ENCODE assay signal across 1 cellular context in genomic region chr18:79791141-79791972, GRCh38.
TF ChIP-seq lines count a peak whose summit lies in the region.

No MANE protein-coding gene starts in this region.

TF ChIP-seq in HepG2, 621 proteins besides CTCF, POLR2A, EP300 and RAD21 (continued from another document and continues in another):
- TF ChIP-seq, protein P1, sequence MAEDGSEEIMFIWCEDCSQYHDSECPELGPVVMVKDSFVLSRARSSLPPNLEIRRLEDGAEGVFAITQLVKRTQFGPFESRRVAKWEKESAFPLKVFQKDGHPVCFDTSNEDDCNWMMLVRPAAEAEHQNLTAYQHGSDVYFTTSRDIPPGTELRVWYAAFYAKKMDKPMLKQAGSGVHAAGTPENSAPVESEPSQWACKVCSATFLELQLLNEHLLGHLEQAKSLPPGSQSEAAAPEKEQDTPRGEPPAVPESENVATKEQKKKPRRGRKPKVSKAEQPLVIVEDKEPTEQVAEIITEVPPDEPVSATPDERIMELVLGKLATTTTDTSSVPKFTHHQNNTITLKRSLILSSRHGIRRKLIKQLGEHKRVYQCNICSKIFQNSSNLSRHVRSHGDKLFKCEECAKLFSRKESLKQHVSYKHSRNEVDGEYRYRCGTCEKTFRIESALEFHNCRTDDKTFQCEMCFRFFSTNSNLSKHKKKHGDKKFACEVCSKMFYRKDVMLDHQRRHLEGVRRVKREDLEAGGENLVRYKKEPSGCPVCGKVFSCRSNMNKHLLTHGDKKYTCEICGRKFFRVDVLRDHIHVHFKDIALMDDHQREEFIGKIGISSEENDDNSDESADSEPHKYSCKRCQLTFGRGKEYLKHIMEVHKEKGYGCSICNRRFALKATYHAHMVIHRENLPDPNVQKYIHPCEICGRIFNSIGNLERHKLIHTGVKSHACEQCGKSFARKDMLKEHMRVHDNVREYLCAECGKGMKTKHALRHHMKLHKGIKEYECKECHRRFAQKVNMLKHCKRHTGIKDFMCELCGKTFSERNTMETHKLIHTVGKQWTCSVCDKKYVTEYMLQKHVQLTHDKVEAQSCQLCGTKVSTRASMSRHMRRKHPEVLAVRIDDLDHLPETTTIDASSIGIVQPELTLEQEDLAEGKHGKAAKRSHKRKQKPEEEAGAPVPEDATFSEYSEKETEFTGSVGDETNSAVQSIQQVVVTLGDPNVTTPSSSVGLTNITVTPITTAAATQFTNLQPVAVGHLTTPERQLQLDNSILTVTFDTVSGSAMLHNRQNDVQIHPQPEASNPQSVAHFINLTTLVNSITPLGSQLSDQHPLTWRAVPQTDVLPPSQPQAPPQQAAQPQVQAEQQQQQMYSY (CRISPR knock-in tag; IDR thresholded peaks at IDR 0.05): no peak
- TF ChIP-seq HMG20B (CRISPR knock-in tag; conservative IDR thresholded peaks at IDR 0.05): peak; percentile 60; the same call in 1 of the 2 replicates
- TF ChIP-seq RBAK (CRISPR knock-in tag; IDR thresholded peaks at IDR 0.05): no peak
- TF ChIP-seq ZBTB42 (CRISPR knock-in tag; IDR thresholded peaks at IDR 0.05): no peak
- TF ChIP-seq SOX13 (IDR thresholded peaks at IDR 0.05): no peak; the same call in 1 of the 2 replicates
- peak in 1 of 2 experiments; percentile 93; a peak in 2 of 4 replicates for TF ChIP-seq SOX13 (CRISPR knock-in tag; conservative IDR thresholded peaks at IDR 0.05 in 1 of 2, IDR thresholded peaks at IDR 0.05 in 1 of 2)
- TF ChIP-seq, protein P2, sequence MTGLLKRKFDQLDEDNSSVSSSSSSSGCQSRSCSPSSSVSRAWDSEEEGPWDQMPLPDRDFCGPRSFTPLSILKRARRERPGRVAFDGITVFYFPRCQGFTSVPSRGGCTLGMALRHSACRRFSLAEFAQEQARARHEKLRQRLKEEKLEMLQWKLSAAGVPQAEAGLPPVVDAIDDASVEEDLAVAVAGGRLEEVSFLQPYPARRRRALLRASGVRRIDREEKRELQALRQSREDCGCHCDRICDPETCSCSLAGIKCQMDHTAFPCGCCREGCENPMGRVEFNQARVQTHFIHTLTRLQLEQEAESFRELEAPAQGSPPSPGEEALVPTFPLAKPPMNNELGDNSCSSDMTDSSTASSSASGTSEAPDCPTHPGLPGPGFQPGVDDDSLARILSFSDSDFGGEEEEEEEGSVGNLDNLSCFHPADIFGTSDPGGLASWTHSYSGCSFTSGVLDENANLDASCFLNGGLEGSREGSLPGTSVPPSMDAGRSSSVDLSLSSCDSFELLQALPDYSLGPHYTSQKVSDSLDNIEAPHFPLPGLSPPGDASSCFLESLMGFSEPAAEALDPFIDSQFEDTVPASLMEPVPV (CRISPR knock-in tag; IDR thresholded peaks at IDR 0.05): no peak
- TF ChIP-seq MAF1 (CRISPR knock-in tag; IDR thresholded peaks at IDR 0.05; ENCODE audit: borderline replicate concordance): no peak
- peak; percentile 36; the same call in 1 of the 2 replicates for TF ChIP-seq ZNF281 (CRISPR knock-in tag; IDR thresholded peaks at IDR 0.05; ENCODE audit: borderline replicate concordance)
- TF ChIP-seq ZNF644 (CRISPR knock-in tag; IDR thresholded peaks at IDR 0.05; ENCODE audit: low read depth): 0 out of 2 replicates have a peak, but pooled peaks have one; percentile 8
- TF ChIP-seq ZNF569 (CRISPR knock-in tag; IDR thresholded peaks at IDR 0.05; ENCODE audit: borderline replicate concordance): no peak
- TF ChIP-seq ZMYM4 (CRISPR knock-in tag; IDR thresholded peaks at IDR 0.05): no peak
- no peak for TF ChIP-seq ZKSCAN5 (CRISPR knock-in tag; IDR thresholded peaks at IDR 0.05)
- TF ChIP-seq CSRNP2 (CRISPR knock-in tag; conservative IDR thresholded peaks at IDR 0.05; ENCODE audit: low read depth): no peak
- TF ChIP-seq, protein P3, sequence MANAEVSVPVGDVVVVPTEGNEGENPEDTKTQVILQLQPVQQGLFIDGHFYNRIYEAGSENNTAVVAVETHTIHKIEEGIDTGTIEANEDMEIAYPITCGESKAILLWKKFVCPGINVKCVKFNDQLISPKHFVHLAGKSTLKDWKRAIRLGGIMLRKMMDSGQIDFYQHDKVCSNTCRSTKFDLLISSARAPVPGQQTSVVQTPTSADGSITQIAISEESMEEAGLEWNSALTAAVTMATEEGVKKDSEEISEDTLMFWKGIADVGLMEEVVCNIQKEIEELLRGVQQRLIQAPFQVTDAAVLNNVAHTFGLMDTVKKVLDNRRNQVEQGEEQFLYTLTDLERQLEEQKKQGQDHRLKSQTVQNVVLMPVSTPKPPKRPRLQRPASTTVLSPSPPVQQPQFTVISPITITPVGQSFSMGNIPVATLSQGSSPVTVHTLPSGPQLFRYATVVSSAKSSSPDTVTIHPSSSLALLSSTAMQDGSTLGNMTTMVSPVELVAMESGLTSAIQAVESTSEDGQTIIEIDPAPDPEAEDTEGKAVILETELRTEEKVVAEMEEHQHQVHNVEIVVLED (CRISPR knock-in tag; IDR thresholded peaks at IDR 0.05; ENCODE audit: borderline replicate concordance): peak; percentile 28; the same call in 1 of the 2 replicates
- TF ChIP-seq MYNN (CRISPR knock-in tag; IDR thresholded peaks at IDR 0.05; ENCODE audit: low read depth): no peak
- TF ChIP-seq SP2 (CRISPR knock-in tag; IDR thresholded peaks at IDR 0.05): no peak
- TF ChIP-seq TMF1 (CRISPR knock-in tag; IDR thresholded peaks at IDR 0.05; ENCODE audit: low read depth): no peak
- TF ChIP-seq ZNF879 (CRISPR knock-in tag; IDR thresholded peaks at IDR 0.05): no peak
- TF ChIP-seq SP5 (CRISPR knock-in tag; IDR thresholded peaks at IDR 0.05; ENCODE audit: borderline replicate concordance, low read depth): 0 out of 2 replicates have a peak, but pooled peaks have one; percentile 11
- TF ChIP-seq ZNF878 (CRISPR knock-in tag; IDR thresholded peaks at IDR 0.05): peak; percentile 87
- peak; percentile 63; the same call in 1 of the 2 replicates for TF ChIP-seq RXRA (CRISPR knock-in tag; IDR thresholded peaks at IDR 0.05)
- peak; percentile 48; the same call in 1 of the 2 replicates for TF ChIP-seq MAFF (IDR thresholded peaks at IDR 0.05; ENCODE audit: low read depth, low read length)
- TF ChIP-seq ESRRA (CRISPR knock-in tag; IDR thresholded peaks at IDR 0.05; ENCODE audit: low read depth): no peak
- TF ChIP-seq NFKBIZ (CRISPR knock-in tag; IDR thresholded peaks at IDR 0.05): peak; percentile 98
- TF ChIP-seq NFIB (CRISPR knock-in tag; IDR thresholded peaks at IDR 0.05; ENCODE audit: borderline replicate concordance): no peak
- TF ChIP-seq FOXP4 (CRISPR knock-in tag; IDR thresholded peaks at IDR 0.05): 0 out of 2 replicates have a peak, but pooled peaks have one; percentile 55
- no peak for TF ChIP-seq PHF20 (CRISPR knock-in tag; IDR thresholded peaks at IDR 0.05)
- peak; percentile 40; the same call in 1 of the 2 replicates for TF ChIP-seq ATF7-NPFF (CRISPR knock-in tag; IDR thresholded peaks at IDR 0.05; ENCODE audit: low read depth)
- 0 out of 2 replicates have a peak, but pooled peaks have one; percentile 40 for TF ChIP-seq UBTF (CRISPR knock-in tag; IDR thresholded peaks at IDR 0.05)
- TF ChIP-seq XRCC5 (optimal IDR thresholded peaks at IDR 0.05; ENCODE audit: low read length): no peak
- TF ChIP-seq KDM2A (CRISPR knock-in tag; IDR thresholded peaks at IDR 0.05; ENCODE audit: borderline replicate concordance, low read depth): peak; percentile 46; the same call in 1 of the 2 replicates
- no peak for TF ChIP-seq HOMEZ (CRISPR knock-in tag; IDR thresholded peaks at IDR 0.05; ENCODE audit: low read depth)
- TF ChIP-seq NONO (IDR thresholded peaks at IDR 0.05): no peak
- TF ChIP-seq NONO (CRISPR knock-in tag; conservative IDR thresholded peaks at IDR 0.05): 0 out of 2 replicates have a peak, but pooled peaks have one; percentile 27
- TF ChIP-seq ETV6 (CRISPR knock-in tag; conservative IDR thresholded peaks at IDR 0.05): peak; percentile 77; the same call in 1 of the 2 replicates
- TF ChIP-seq RXRB (CRISPR knock-in tag; IDR thresholded peaks at IDR 0.05; ENCODE audit: borderline replicate concordance): peak; percentile 87
- TF ChIP-seq WIZ (CRISPR knock-in tag; IDR thresholded peaks at IDR 0.05): no peak
- no peak for TF ChIP-seq NR1H2 (CRISPR knock-in tag; IDR thresholded peaks at IDR 0.05; ENCODE audit: borderline replicate concordance, low read depth)
- no peak for TF ChIP-seq RFX3 (CRISPR knock-in tag; IDR thresholded peaks at IDR 0.05)
- TF ChIP-seq NR2F1 (CRISPR knock-in tag; IDR thresholded peaks at IDR 0.05): no peak
- TF ChIP-seq, protein P4, sequence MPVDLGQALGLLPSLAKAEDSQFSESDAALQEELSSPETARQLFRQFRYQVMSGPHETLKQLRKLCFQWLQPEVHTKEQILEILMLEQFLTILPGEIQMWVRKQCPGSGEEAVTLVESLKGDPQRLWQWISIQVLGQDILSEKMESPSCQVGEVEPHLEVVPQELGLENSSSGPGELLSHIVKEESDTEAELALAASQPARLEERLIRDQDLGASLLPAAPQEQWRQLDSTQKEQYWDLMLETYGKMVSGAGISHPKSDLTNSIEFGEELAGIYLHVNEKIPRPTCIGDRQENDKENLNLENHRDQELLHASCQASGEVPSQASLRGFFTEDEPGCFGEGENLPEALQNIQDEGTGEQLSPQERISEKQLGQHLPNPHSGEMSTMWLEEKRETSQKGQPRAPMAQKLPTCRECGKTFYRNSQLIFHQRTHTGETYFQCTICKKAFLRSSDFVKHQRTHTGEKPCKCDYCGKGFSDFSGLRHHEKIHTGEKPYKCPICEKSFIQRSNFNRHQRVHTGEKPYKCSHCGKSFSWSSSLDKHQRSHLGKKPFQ (CRISPR knock-in tag; IDR thresholded peaks at IDR 0.05; ENCODE audit: insufficient replicate concordance): peak; percentile 44
- TF ChIP-seq ZBTB20 (CRISPR knock-in tag; IDR thresholded peaks at IDR 0.05; ENCODE audit: borderline replicate concordance, low read depth): peak; percentile 32; the same call in 1 of the 2 replicates
- no peak for TF ChIP-seq ATRX (CRISPR knock-in tag; IDR thresholded peaks at IDR 0.05; ENCODE audit: borderline replicate concordance)
- TF ChIP-seq SMAD3 (CRISPR knock-in tag; IDR thresholded peaks at IDR 0.05): 0 out of 2 replicates have a peak, but pooled peaks have one; percentile 71
